ENCODE assay signal across 19 cellular contexts in the genomic region with DNA sequence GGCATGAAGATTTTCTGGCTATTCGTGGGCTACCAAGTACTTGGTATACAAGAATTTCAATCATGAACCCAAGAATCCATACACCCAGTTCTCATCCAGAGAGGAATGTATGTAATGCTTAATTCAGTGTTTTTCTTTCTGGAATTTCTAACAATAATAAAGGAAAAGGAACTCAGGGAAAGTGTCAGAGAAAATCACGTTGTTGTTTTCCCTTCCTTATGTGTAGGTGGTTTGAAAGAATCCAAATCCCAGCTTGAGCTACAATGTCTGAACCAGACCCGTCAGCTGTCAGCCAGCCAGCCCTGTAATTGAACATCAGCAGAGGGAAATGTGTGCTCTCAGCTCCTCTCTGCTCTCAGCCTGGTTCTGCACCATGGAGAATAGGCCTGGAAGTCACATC.
DNase-seq lines count a peak whose midpoint lies in the region; ATAC-seq, FAIRE-seq and TF ChIP-seq lines count a peak whose summit lies in the region.
"Had no signal": no experiment of that assay in that cellular context is flagged by ENCODE, and none has a peak within 500 bp of the region (broad histone marks: within the 10 kb centered on the region; RNA-seq: fewer than 3 reads in every experiment).

No MANE protein-coding gene starts in this region.

- no peak overlapping the region for H2BK120ac ChIP-seq in H1 (replicated peaks; ENCODE audit: low read depth, low read length)

- H3K18ac ChIP-seq in H1 (ENCODE audit: extremely low read depth, low read length), result no peak overlapping the region

- no peak for TF ChIP-seq RAD21 in H1 (IDR thresholded peaks at IDR 0.05 in 1 of 2, conservative IDR thresholded peaks at IDR 0.05 in 1 of 2; ENCODE audit: low read depth in 2 of 2, low read length in 2 of 2)
- peak; percentile 21 for TF ChIP-seq RAD21 in neural cell (conservative IDR thresholded peaks at IDR 0.05)

- no peaks in the 10 kb centered on the region for H3K36me3 ChIP-seq in PC-3 (ENCODE audit: low read depth, low read length)
- no peaks in the 10 kb centered on the region for H3K36me3 ChIP-seq in H1 (ENCODE audit: control insufficient read depth in 2 of 4, insufficient read depth in 4 of 4, low read length in 3 of 4)
- no peaks in the 10 kb centered on the region for H3K36me3 ChIP-seq in neural cell (ENCODE audit: insufficient read depth, low read length)

- H3K9me3 ChIP-seq in AG04450 (ENCODE audit: control insufficient read depth, insufficient read depth, low read length), result no peaks in the 10 kb centered on the region
- no peaks in the 10 kb centered on the region for H3K9me3 ChIP-seq in PC-3 (ENCODE audit: low read length)
- H3K9me3 ChIP-seq in H1 (ENCODE audit: insufficient read depth in 2 of 2, low read depth in 1 of 2, low read length in 1 of 2), result no peaks in the 10 kb centered on the region
- H3K9me3 ChIP-seq in neural cell (ENCODE audit: low read length), result no peaks in the 10 kb centered on the region

- H3K4me1 ChIP-seq in PC-3 (ENCODE audit: insufficient read depth, low read length), result peaks cover 6% of the 10 kb centered on the region; the same call in 1 of the 2 replicates
- H3K4me1 ChIP-seq in H1 (replicated peaks in 1 of 4; ENCODE audit: control insufficient read depth in 3 of 4, insufficient read depth in 4 of 4, low read length in 3 of 4), result peaks cover 4 to 18% (median 8%) of the 10 kb centered on the region in 4 experiments

- H2BK5ac ChIP-seq in H1 (ENCODE audit: low read depth, low read length), result no peak overlapping the region; the same call in 1 of the 2 replicates

- H3F3A ChIP-seq in PC-3 (ENCODE audit: low read length, unreplicated experiment) (no peaks in the 10 kb centered on the region), neural cell (ENCODE audit: insufficient read depth, low read length, poor library complexity, severe bottlenecking) (no peaks in the 10 kb centered on the region)

- H3K9me2 ChIP-seq in PC-3 (replicated peaks; ENCODE audit: low read length), result no peaks in the 10 kb centered on the region
- H3K9me2 ChIP-seq in neural cell (ENCODE audit: insufficient read depth, low read length), result no peaks in the 10 kb centered on the region

- CTCF ChIA-PET in AG04450 (lab: Charles Lee), result no interaction called here
- CTCF ChIA-PET in PC-3 (lab: Charles Lee), result interaction anchor here (0.6 kb wide), 1 partner anchor 129 kb away, joined by 4 read pairs; no protein-coding TSS in a partner anchor
- CTCF ChIA-PET in H1 (lab: Charles Lee; ENCODE audit: partially characterized antibody), result interaction anchor here (0.9 to 1.6 kb wide), 4 partner anchors 14 to 174 kb away, joined by 3 to 7 read pairs (median 4); partner anchors contain the start of genes SLC38A6 and TRMT5

- H3K27me3 ChIP-seq in AG04450 (ENCODE audit: control insufficient read depth, insufficient read depth, low read length) (no peaks in the 10 kb centered on the region), PC-3 (ENCODE audit: low read length) (no peaks in the 10 kb centered on the region), H1 (replicated peaks in 1 of 4; ENCODE audit: control insufficient read depth in 3 of 4, extremely low read depth in 1 of 4, insufficient read depth in 3 of 4, low read length in 3 of 4) (no peaks in the 10 kb centered on the region), neural cell (ENCODE audit: insufficient read depth, low read depth, low read length) (no peaks in the 10 kb centered on the region)

- H3K9ac ChIP-seq in PC-3 (ENCODE audit: low read length) (no peak overlapping the region), H1 (replicated peaks in 1 of 4; ENCODE audit: extremely low read depth in 1 of 4, low read depth in 3 of 4, low read length in 3 of 4) (no peak overlapping the region), neural cell (ENCODE audit: low read length) (no peak overlapping the region)

- TF ChIP-seq EP300 in H1 (IDR thresholded peaks at IDR 0.05; ENCODE audit: borderline replicate concordance in 1 of 2, low read depth in 2 of 2, low read length in 2 of 2) (no peak), neural cell (conservative IDR thresholded peaks at IDR 0.05; ENCODE audit: poor library complexity, severe bottlenecking) (no peak)

- H2BK20ac ChIP-seq in H1 (ENCODE audit: low read length), result no peak overlapping the region

- 0 out of 2 replicates have a peak overlapping the region, but pooled peaks have one; percentile 7 for H2AFZ ChIP-seq in PC-3 (ENCODE audit: low read length)
- no peak overlapping the region for H2AFZ ChIP-seq in H1 (ENCODE audit: low read length)
- H2AFZ ChIP-seq in neural cell (ENCODE audit: low read depth, low read length), result no peak overlapping the region

- FAIRE-seq in H1 (lab: Jason Lieb, UNC), result no peak

- no peak overlapping the region for H3K56ac ChIP-seq in H1 (replicated peaks; ENCODE audit: insufficient read length, low read depth, low read length)

- no peak overlapping the region for H3K23ac ChIP-seq in H1 (ENCODE audit: insufficient read length)

- H3K27ac ChIP-seq in AG04450 (ENCODE audit: low read depth, low read length) (peak overlapping the region; percentile 22), PC-3 (ENCODE audit: low read length) (no peak overlapping the region), H1 (ENCODE audit: low read depth, low read length) (no peak overlapping the region), neural cell (ENCODE audit: low read length) (peak overlapping the region; percentile 47)
- H3K27ac ChIP-seq: HL-60 had no signal

- no peak for TF ChIP-seq CTCF in AG04450 (IDR thresholded peaks at IDR 0.05; ENCODE audit: low read depth, low read length)
- no peak for TF ChIP-seq CTCF in PC-3 (conservative IDR thresholded peaks at IDR 0.05; ENCODE audit: low read depth, low read length)
- TF ChIP-seq CTCF in H1 (IDR thresholded peaks at IDR 0.05; ENCODE audit: control extremely low read depth in 1 of 3, insufficient read depth in 1 of 3, low read depth in 1 of 3, low read length in 3 of 3), result no peak
- TF ChIP-seq CTCF in neural cell (IDR thresholded peaks at IDR 0.05; ENCODE audit: poor library complexity, severe bottlenecking), result no peak

- H3K79me1 ChIP-seq in H1 (ENCODE audit: low read depth, low read length), result no peaks in the 10 kb centered on the region

- no peaks in the 10 kb centered on the region for H4K20me1 ChIP-seq in PC-3 (ENCODE audit: low read length)
- no peaks in the 10 kb centered on the region for H4K20me1 ChIP-seq in H1 (replicated peaks in 1 of 2; ENCODE audit: control insufficient read depth in 1 of 2, insufficient read depth in 2 of 2, low read length in 2 of 2)
- H4K20me1 ChIP-seq in neural cell (ENCODE audit: insufficient read depth), result no peaks in the 10 kb centered on the region

- H3K4ac ChIP-seq in H1 (replicated peaks; ENCODE audit: insufficient read length, low read depth, low read length), result no peak overlapping the region

- H2AK5ac ChIP-seq in H1 (ENCODE audit: low read depth, low read length), result no peak overlapping the region

- H2BK15ac ChIP-seq in H1 (ENCODE audit: low read length), result no peak overlapping the region

- no peak overlapping the region for H4K91ac ChIP-seq in H1 (replicated peaks; ENCODE audit: insufficient read length, low read length)

- intact Hi-C loops in PC-3 (cut with micrococcal nuclease), result no loop called here

- no peak for TF ChIP-seq POLR2A in H1 (IDR thresholded peaks at IDR 0.05; ENCODE audit: control extremely low read depth in 1 of 2, low read depth in 2 of 2, low read length in 2 of 2)

- H4K8ac ChIP-seq in H1 (ENCODE audit: extremely low read depth, insufficient read depth, low read length), result no peak overlapping the region

- no peak overlapping the region for H4K5ac ChIP-seq in H1 (ENCODE audit: insufficient read length, low read depth, low read length)

- DNase-seq in AG04450 (ENCODE audit: low read depth, low spot score), result no peak
- no peak for DNase-seq in PC-3
- DNase-seq in H1 (ENCODE audit: low read depth in 1 of 2, low spot score in 2 of 2), result no peak
- no peak for DNase-seq in NCI-H1048 (lab: John Stamatoyannopoulos, UW)
- DNase-seq in putamen (ENCODE audit: low spot score), result no peak
- DNase-seq in COLO668 (lab: John Stamatoyannopoulos, UW; ENCODE audit: unreplicated experiment), result no peak
- no peak for DNase-seq in NCI-H2171 (lab: John Stamatoyannopoulos, UW)
- DNase-seq: effector CD4-positive, alpha-beta T cell; EL; hypothalamus; midbrain; NCI-H2029 treated with DMSO at 0.1 percent for 48 hours; NCI-H510A; nucleus accumbens; right cardiac atrium; SIG-M5; stimulated activated naive CD8-positive, alpha-beta T cell treated with anti-CD3 and anti-CD28 coated beads, Interleukin-15, Interleukin-2, amounts not matched to agents 100 U/mL and 50 U/mL, for 24 hours had no signal

- H3K4me2 ChIP-seq in PC-3 (ENCODE audit: low read length), result no peak overlapping the region
- H3K4me2 ChIP-seq in H1 (ENCODE audit: insufficient read depth in 1 of 2, low read depth in 2 of 2, low read length in 2 of 2), result no peak overlapping the region
- H3K4me2 ChIP-seq in neural cell (ENCODE audit: low read length), result no peak overlapping the region

- H2BK12ac ChIP-seq in H1 (ENCODE audit: low read depth, low read length), result 0 out of 2 replicates have a peak overlapping the region, but pooled peaks have one; percentile 18

- H3K23me2 ChIP-seq in H1 (ENCODE audit: low read depth, low read length), result no peaks in the 10 kb centered on the region

- no peak for ATAC-seq in PC-3
- ATAC-seq: right cardiac atrium; stimulated activated naive CD8-positive, alpha-beta T cell treated with anti-CD3 and anti-CD28 coated beads, Interleukin-15, Interleukin-2, amounts not matched to agents 100 U/mL and 50 U/mL, for 24 hours had no signal

- BruUV-seq in PC-3 (replicated peaks; lab: Mats Ljungman, UMichigan), result no TSS peak

- H3K14ac ChIP-seq in H1 (ENCODE audit: insufficient read length), result no peak overlapping the region

- H3K4me3 ChIP-seq in AG04450 (ENCODE audit: low read depth, low read length), result no peak overlapping the region
- no peak overlapping the region for H3K4me3 ChIP-seq in PC-3 (ENCODE audit: low read length)
- no peak overlapping the region for H3K4me3 ChIP-seq in H1 (ENCODE audit: extremely low read depth in 1 of 4, insufficient read depth in 2 of 4, low read depth in 3 of 4, low read length in 4 of 4)
- no peak overlapping the region for H3K4me3 ChIP-seq in neural cell (ENCODE audit: low read length)

- POLR2A ChIA-PET in AG04450 (lab: Yijun Ruan, JAX) (interaction anchor here (0.6 to 1.4 kb wide), 2 partner anchors 9 to 37 kb away, joined by 3 to 5 read pairs; no protein-coding TSS in a partner anchor), PC-3 (lab: Charles Lee; ENCODE audit: unreplicated experiment) (interaction anchor here (0.6 kb wide), 1 partner anchor 30 kb away, joined by 3 read pairs; no protein-coding TSS in a partner anchor), H1 (lab: Charles Lee; ENCODE audit: partially characterized antibody) (interaction anchor here (0.8 to 1.0 kb wide), 2 partner anchors 9 to 24 kb away, joined by 3 read pairs; no protein-coding TSS in a partner anchor)

- 89% methylated on average over 3 of the region's 3 CpGs; no CpG with 5 or more reads in 1 of the 2 experiments for WGBS in H1 (ENCODE audit: extremely low coverage in 1 of 2, insufficient coverage in 1 of 2, insufficient read length in 1 of 2, insufficient replicate concordance in 2 of 2, low coverage in 1 of 2, low lambda C conversion rate in 2 of 2, missing lambda C conversion rate in 1 of 2), 2 experiments

- H3K79me2 ChIP-seq in PC-3 (ENCODE audit: low read length) (no peaks in the 10 kb centered on the region), H1 (ENCODE audit: control insufficient read depth in 1 of 2, insufficient read depth in 2 of 2, low read length in 2 of 2) (no peaks in the 10 kb centered on the region), neural cell (replicated peaks; ENCODE audit: insufficient read depth, low read length) (no peaks in the 10 kb centered on the region)

Comparison
In these comparisons a context has a peak if more than half of its experiments do, and no peak if none do; other contexts are left out.
1. H3K27ac ChIP-seq: peak in AG04450 (single experiment) and neural cell (single experiment); none in PC-3 (single experiment) and H1 (single experiment).